9 cellular contexts compared by ENCODE assay signal in the genomic region with DNA sequence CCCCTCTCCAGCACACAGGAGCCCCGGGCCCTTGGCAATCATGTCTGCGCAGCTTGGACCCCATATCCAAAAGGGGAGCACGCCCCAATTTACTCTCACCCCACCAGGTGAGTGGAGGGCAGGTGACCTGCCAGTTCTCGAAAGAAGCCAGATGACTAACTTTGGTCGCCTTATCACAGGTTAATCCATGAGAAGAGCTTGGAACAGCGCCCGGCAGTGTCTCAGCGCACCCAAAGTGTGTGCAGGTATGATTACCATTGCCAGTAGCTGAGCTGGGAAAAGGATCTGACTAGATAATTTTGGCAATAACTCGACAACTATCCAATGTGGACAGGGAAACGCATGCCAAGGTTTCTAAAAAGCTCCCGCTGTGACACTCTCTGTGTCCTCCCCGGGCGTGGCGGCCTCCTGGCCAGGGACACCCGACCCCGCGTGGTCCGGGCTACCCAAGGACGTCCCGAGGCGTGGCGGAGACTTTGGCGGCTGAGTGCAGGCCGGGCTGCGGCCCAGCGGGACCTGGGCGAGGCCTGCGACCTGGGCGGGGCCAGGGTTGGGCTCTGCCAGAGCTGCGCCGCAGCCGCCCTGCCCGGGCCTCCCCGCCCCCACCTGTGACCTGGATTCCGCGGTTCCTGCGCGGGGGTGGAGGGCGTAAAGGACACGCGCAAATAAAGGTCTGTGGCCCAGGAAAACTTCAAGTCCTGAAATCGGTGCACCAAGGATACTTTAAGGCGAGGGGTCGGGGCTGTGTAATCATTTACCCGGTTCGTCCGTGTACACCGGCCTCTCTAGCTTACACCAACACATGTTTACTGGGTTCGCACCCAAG. TPM values are rescaled to one million over a fixed set of nuclear protein-coding genes. Genes with fewer than 3 reads are reported as not detected.
DNase-seq lines count a peak whose midpoint lies in the region; FAIRE-seq and TF ChIP-seq lines count a peak whose summit lies in the region.
"Had no signal": no experiment of that assay in that cellular context is flagged by ENCODE, and none has a peak within 500 bp of the region (broad histone marks: within the 10 kb centered on the region; RNA-seq: fewer than 3 reads in every experiment).

No MANE protein-coding gene starts in this region.

- DNase-seq in GM12892 (ENCODE audit: insufficient read length) (peak; percentile 61), HT-29 (ENCODE audit: low spot score) (peak; percentile 47), cardiac septum (ENCODE audit: low spot score) (peak; percentile 89), posterior vena cava (ENCODE audit: low spot score) (peak; percentile 89), KG1 (lab: John Stamatoyannopoulos, UW) (no peak), SW 1271 (lab: John Stamatoyannopoulos, UW) (no peak), DMS153 (lab: John Stamatoyannopoulos, UW) (no peak)
- peak; percentile 34 for DNase-seq in activated naive CD4-positive, alpha-beta T cell treated with anti-CD3 and anti-CD28 coated beads, Interleukin-2, amount 50 U/mL, for 16 hours

- intact Hi-C loops in cardiac septum (cut with DNase I), result no loop called here
- intact Hi-C loops in posterior vena cava (cut with DNase I), result no loop called here

- no peak for FAIRE-seq in GM12892 (lab: Jason Lieb, UNC)
- FAIRE-seq: TTC549 had no signal

- no peak for TF ChIP-seq POLR2A in GM12892 (IDR thresholded peaks at IDR 0.05; ENCODE audit: low read depth, low read length)

RNA-seq across cellular contexts. Expression of a gene that starts 13.7 kb away (rescaled TPM):
- polyA plus RNA-seq in GM12892 (2012; ENCODE audit: missing spikeins), result 31.2 TPM
- total RNA-seq in HT-29 (2014; rRNA removed; shearing (Covaris generic)), result 20.8 and 23.5 TPM in 2 replicates
- total RNA-seq in cardiac septum (24.0 TPM), posterior vena cava (10 to 100 TPM; 28.1 to 30.2 TPM)

Comparison
In these comparisons a context has a peak if more than half of its experiments do, and no peak if none do; other contexts are left out.
1. DNase-seq: peak in GM12892 (single experiment), HT-29 (single experiment), activated naive CD4-positive, alpha-beta T cell treated with anti-CD3 and anti-CD28 coated beads, Interleukin-2, amount 50 U/mL, for 16 hours (single experiment), cardiac septum (single experiment) and posterior vena cava (single experiment); none in KG1 (single experiment), SW 1271 (0 of 2) and DMS153 (single experiment).